Comparison of ENCODE assay signal across 8 cellular contexts in the genomic region with DNA sequence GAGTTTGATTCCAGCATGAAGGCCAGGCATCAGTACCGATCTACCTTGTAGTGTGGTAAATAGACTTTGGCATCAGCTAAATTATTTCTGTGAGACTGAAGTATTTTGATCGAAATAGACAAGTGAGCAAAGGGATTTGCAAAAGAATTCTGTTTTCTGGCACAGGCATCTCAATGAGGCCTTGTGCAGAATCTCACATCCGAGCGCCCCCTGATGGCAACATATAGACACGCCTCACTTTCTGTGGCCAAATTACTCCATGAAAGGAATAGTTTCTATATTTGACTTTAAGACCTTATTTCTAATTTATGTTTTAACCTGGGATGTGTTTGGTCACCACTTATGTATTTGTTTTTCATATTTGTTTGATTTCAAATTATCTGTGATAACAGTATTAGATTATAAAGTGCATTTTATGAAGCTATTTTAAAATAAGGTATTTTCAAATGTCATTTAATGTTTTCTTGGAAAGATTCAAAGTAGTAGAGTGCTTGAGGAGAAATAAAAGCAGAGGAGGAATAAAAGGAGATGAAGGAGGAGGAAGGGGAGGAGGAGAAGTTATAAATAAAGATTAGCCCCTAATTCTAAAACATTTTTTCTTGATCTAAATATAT.
DNase-seq lines count a peak whose midpoint lies in the region; FAIRE-seq and TF ChIP-seq lines count a peak whose summit lies in the region.

No MANE protein-coding gene starts in this region.

- TF ChIP-seq POLR2A in endothelial cell of umbilical vein (IDR thresholded peaks at IDR 0.05; ENCODE audit: low read depth, low read length) = no peak

- DNase-seq in BE2C (peak; percentile 26), NCI-H748 (lab: John Stamatoyannopoulos, UW; ENCODE audit: unreplicated experiment) (peak; percentile 61), endothelial cell of umbilical vein (ENCODE audit: low read depth, low spot score) (peak; percentile 44), UCSD-AML1 (lab: John Stamatoyannopoulos, UW; ENCODE audit: unreplicated experiment) (no peak), GM19238 (ENCODE audit: insufficient read length, low spot score) (no peak), cortex of kidney (lab: John Stamatoyannopoulos, UW) (no peak)

- TF ChIP-seq CTCF in BE2C (IDR thresholded peaks at IDR 0.05; ENCODE audit: low read depth, low read length) = peak; percentile 57
- peak; percentile 58; the same call in 1 of the 2 replicates for TF ChIP-seq CTCF in GM12875 (IDR thresholded peaks at IDR 0.05; ENCODE audit: borderline replicate concordance, insufficient read depth, low read depth, low read length)
- peak; percentile 77 for TF ChIP-seq CTCF in endothelial cell of umbilical vein (IDR thresholded peaks at IDR 0.05; ENCODE audit: extremely low read depth in 1 of 2, insufficient read depth in 1 of 2, low read depth in 1 of 2, low read length in 2 of 2)
- peak; percentile 50 for TF ChIP-seq CTCF in parathyroid adenoma (IDR thresholded peaks at IDR 0.05)

- H3K79me2 ChIP-seq in endothelial cell of umbilical vein (ENCODE audit: control insufficient read depth, insufficient read depth, low read length) (no peaks in the 10 kb centered on the region), parathyroid adenoma (no peaks in the 10 kb centered on the region)

- intact Hi-C loops in endothelial cell of umbilical vein (cut with micrococcal nuclease) = loop anchor here (2.0 to 5.0 kb wide), 2 partner anchors 53 to 455 kb away; no protein-coding TSS in a partner anchor

- BruUV-seq in endothelial cell of umbilical vein (replicated peaks; lab: Mats Ljungman, UMichigan) = no TSS peak

- no peaks in the 10 kb centered on the region for H3K27me3 ChIP-seq in BE2C
- H3K27me3 ChIP-seq in endothelial cell of umbilical vein (ENCODE audit: control insufficient read depth in 2 of 2, insufficient read depth in 2 of 2, low read length in 2 of 2) = peaks cover 6 to 20% of the 10 kb centered on the region in 2 experiments
- H3K27me3 ChIP-seq in parathyroid adenoma (ENCODE audit: control insufficient read depth, insufficient read depth, low read length) = no peaks in the 10 kb centered on the region

- H2AFZ ChIP-seq in endothelial cell of umbilical vein (ENCODE audit: low read depth, low read length) = no peak overlapping the region
- no peak overlapping the region for H2AFZ ChIP-seq in parathyroid adenoma

- H3K9me3 ChIP-seq in BE2C = no peaks in the 10 kb centered on the region
- H3K9me3 ChIP-seq in endothelial cell of umbilical vein (replicated peaks; ENCODE audit: control insufficient read depth, insufficient read depth, low read length) = no peaks in the 10 kb centered on the region
- no peaks in the 10 kb centered on the region for H3K9me3 ChIP-seq in parathyroid adenoma (ENCODE audit: control insufficient read depth, low read length)

- H4K20me1 ChIP-seq in endothelial cell of umbilical vein (replicated peaks; ENCODE audit: control insufficient read depth, extremely low read depth, insufficient read depth, low read length) = no peaks in the 10 kb centered on the region

- dilution Hi-C loops in endothelial cell of umbilical vein (cut with MboI; ENCODE audit: extremely low pct_ligation_motif_present, low sequenced_read_pairs) = no loop called here

- peak; percentile 40 for FAIRE-seq in endothelial cell of umbilical vein (lab: Jason Lieb, UNC)

- no peaks in the 10 kb centered on the region for H3K9me1 ChIP-seq in endothelial cell of umbilical vein (replicated peaks; ENCODE audit: control insufficient read depth, extremely low read depth, insufficient read depth, low read length)

- no peak overlapping the region for H3K27ac ChIP-seq in endothelial cell of umbilical vein (ENCODE audit: insufficient read depth, low read depth, low read length)
- H3K27ac ChIP-seq in parathyroid adenoma = no peak overlapping the region

- H3K36me3 ChIP-seq in BE2C (no peaks in the 10 kb centered on the region), endothelial cell of umbilical vein (ENCODE audit: control insufficient read depth in 2 of 2, extremely low read depth in 1 of 2, insufficient read depth in 2 of 2, low read length in 2 of 2) (no peaks in the 10 kb centered on the region), parathyroid adenoma (ENCODE audit: control insufficient read depth, insufficient read depth, low read length) (no peaks in the 10 kb centered on the region)

- POLR2A ChIA-PET in endothelial cell of umbilical vein (lab: Charles Lee) = no interaction called here

- H3K4me1 ChIP-seq in BE2C = no peaks in the 10 kb centered on the region
- no peaks in the 10 kb centered on the region for H3K4me1 ChIP-seq in endothelial cell of umbilical vein (ENCODE audit: control insufficient read depth, extremely low read depth, insufficient read depth, low read length)
- H3K4me1 ChIP-seq in parathyroid adenoma = no peaks in the 10 kb centered on the region

- H3K4me3 ChIP-seq in BE2C (ENCODE audit: low read depth, low read length) (no peak overlapping the region), GM12875 (ENCODE audit: low read depth, low read length) (no peak overlapping the region), endothelial cell of umbilical vein (replicated peaks in 1 of 3; ENCODE audit: insufficient read depth in 1 of 3, low read depth in 1 of 3, low read length in 3 of 3) (no peak overlapping the region), parathyroid adenoma (ENCODE audit: low read depth, low read length) (no peak overlapping the region)

- CTCF ChIA-PET in endothelial cell of umbilical vein (lab: Charles Lee) = interaction anchor here (0.7 to 2.5 kb wide), 15 partner anchors 9 to 1868 kb away, joined by 3 to 7 read pairs (median 4); no protein-coding TSS in a partner anchor

- H3K9ac ChIP-seq in endothelial cell of umbilical vein (replicated peaks; ENCODE audit: extremely low read depth, insufficient read depth, low read length) (no peak overlapping the region), parathyroid adenoma (no peak overlapping the region)

- H3K4me2 ChIP-seq in endothelial cell of umbilical vein (ENCODE audit: insufficient read depth, low read length) = no peak overlapping the region
- no peak overlapping the region for H3K4me2 ChIP-seq in parathyroid adenoma (ENCODE audit: low read length)

TF ChIP-seq in endothelial cell of umbilical vein, 7 proteins besides CTCF, POLR2A, EP300 and RAD21:
- TF ChIP-seq, protein P1, sequence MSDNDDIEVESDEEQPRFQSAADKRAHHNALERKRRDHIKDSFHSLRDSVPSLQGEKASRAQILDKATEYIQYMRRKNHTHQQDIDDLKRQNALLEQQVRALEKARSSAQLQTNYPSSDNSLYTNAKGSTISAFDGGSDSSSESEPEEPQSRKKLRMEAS (IDR thresholded peaks at IDR 0.05; ENCODE audit: insufficient read depth, insufficient read length) = no peak
- TF ChIP-seq JUN (IDR thresholded peaks at IDR 0.05; ENCODE audit: borderline replicate concordance, insufficient read depth, insufficient read length, low read depth) (no peak), EZH2 (IDR thresholded peaks at IDR 0.05; ENCODE audit: borderline replicate concordance, low read depth, low read length, severe bottlenecking) (no peak), MYC (IDR thresholded peaks at IDR 0.05; ENCODE audit: low read depth, low read length) (no peak), GATA2 (IDR thresholded peaks at IDR 0.05; ENCODE audit: insufficient read depth, insufficient read length, low read depth, low read length) (no peak), POLR2AphosphoS5 (IDR thresholded peaks at IDR 0.05; ENCODE audit: insufficient read depth, low read depth, low read length) (no peak), FOS (IDR thresholded peaks at IDR 0.05; ENCODE audit: borderline replicate concordance, insufficient read depth, low read length) (no peak)

Comparison
In these comparisons a context has a peak if more than half of its experiments do, and no peak if none do; other contexts are left out.
1. DNase-seq: peak in BE2C (single experiment), NCI-H748 (single experiment) and endothelial cell of umbilical vein (single experiment); none in UCSD-AML1 (single experiment), GM19238 (single experiment) and cortex of kidney (single experiment).
2. Peak in every context shown above with its lines, with median percentiles within 50 percentile points of each other: CTCF ChIP-seq.